35 cellular contexts compared by ENCODE assay signal in genomic region chr14:71988954-71989353, GRCh38. TPM values are rescaled to one million over a fixed set of nuclear protein-coding genes. Genes with fewer than 3 reads are reported as not detected.
"Had no signal": no experiment of that assay in that cellular context is flagged by ENCODE, and none has a peak within 500 bp of the region (broad histone marks: within the 10 kb centered on the region; RNA-seq: fewer than 3 reads in every experiment).

No MANE protein-coding gene starts in this region.

- H3K4me1 ChIP-seq: Peyer's patch had no signal

- H3K9me3 ChIP-seq: MG63, Peyer's patch had no signal

- H3K27ac ChIP-seq: Peyer's patch, WERI-Rb-1 had no signal

- DNase-seq: activated CD4-positive, alpha-beta memory T cell treated with anti-CD3 and anti-CD28 coated beads, Interleukin-2, amount 10 ng/mL, durations not matched to agents 7 days and 5 days; activated CD4-positive, alpha-beta T cell treated with anti-CD3 and anti-CD28 coated beads for 1 hour; activated CD4-positive, alpha-beta T cell treated with anti-CD3 and anti-CD28 coated beads for 48 hours; activated CD4-positive, CD25-positive, alpha-beta regulatory T cell; activated CD8-positive, alpha-beta memory T cell treated with anti-CD3 and anti-CD28 coated beads for 24 hours; activated CD8-positive, alpha-beta memory T cell treated with anti-CD3 and anti-CD28 coated beads, Interleukin-2, amount 10 ng/mL, durations not matched to agents 7 days and 5 days; activated CD8-positive, alpha-beta memory T cell treated with anti-CD3 and anti-CD28 coated beads, Interleukin-2, amount 50 U/mL, for 48 hours; activated effector memory CD4-positive, alpha-beta T cell treated with Interleukin-2 at 50 U/mL for 16 hours; activated naive CD4-positive, alpha-beta T cell treated with anti-CD3 and anti-CD28 coated beads, Interleukin-2, amount 10 ng/mL, durations not matched to agents 7 days and 5 days; activated naive CD8-positive, alpha-beta T cell treated with anti-CD3 and anti-CD28 coated beads, Interleukin-2, amount 50 U/mL, for 24 hours; activated T-cell treated with anti-CD3 and anti-CD28 coated beads, Interleukin-2, amount 50 U/mL, for 48 hours; central memory CD4-positive, alpha-beta T cell; Kasumi-1; KG1; MG63; NCI-H1048; NCI-H1105 treated with DMSO at 0.1 percent for 48 hours; NCI-H1436; NCI-H1694; NCI-H1930; NCI-H2081 treated with DMSO at 0.1 percent for 48 hours; NCI-H226; NCI-H446 treated with DMSO at 0.1 percent for 48 hours; NCI-H524; NCI-H69; NCI-H82; Peyer's patch; RPMI8226; SW 1271; T-helper 1 cell; T1000; WERI-Rb-1 had no signal

- H3K27ac Mint-ChIP-seq: activated CD4-positive, alpha-beta memory T cell treated with anti-CD3 and anti-CD28 coated beads, Interleukin-2, amount 10 ng/mL, durations not matched to agents 7 days and 5 days; activated CD8-positive, alpha-beta memory T cell treated with anti-CD3 and anti-CD28 coated beads, Interleukin-2, amount 10 ng/mL, durations not matched to agents 7 days and 5 days; activated naive CD4-positive, alpha-beta T cell treated with anti-CD3 and anti-CD28 coated beads, Interleukin-2, amount 10 ng/mL, durations not matched to agents 7 days and 5 days; activated naive CD8-positive, alpha-beta T cell; activated naive CD8-positive, alpha-beta T cell treated with anti-CD3 and anti-CD28 coated beads, Interleukin-2, amount 50 U/mL, for 24 hours had no signal

- ATAC-seq: activated CD8-positive, alpha-beta memory T cell treated with anti-CD3 and anti-CD28 coated beads, Interleukin-2, amount 10 ng/mL, durations not matched to agents 7 days and 5 days; activated naive CD8-positive, alpha-beta T cell treated with anti-CD3 and anti-CD28 coated beads, Interleukin-2, amount 50 U/mL, for 24 hours had no signal

- H3K36me3 Mint-ChIP-seq: activated CD8-positive, alpha-beta memory T cell treated with anti-CD3 and anti-CD28 coated beads, Interleukin-2, amount 10 ng/mL, durations not matched to agents 7 days and 5 days; activated naive CD4-positive, alpha-beta T cell treated with anti-CD3 and anti-CD28 coated beads, Interleukin-2, amount 10 ng/mL, durations not matched to agents 7 days and 5 days; activated naive CD8-positive, alpha-beta T cell; brain had no signal

- H3K27me3 ChIP-seq: MG63, Peyer's patch had no signal

- H3K9me3 Mint-ChIP-seq: activated CD4-positive, alpha-beta memory T cell treated with anti-CD3 and anti-CD28 coated beads, Interleukin-2, amount 10 ng/mL, durations not matched to agents 7 days and 5 days; activated naive CD4-positive, alpha-beta T cell treated with anti-CD3 and anti-CD28 coated beads, Interleukin-2, amount 10 ng/mL, durations not matched to agents 7 days and 5 days; activated naive CD8-positive, alpha-beta T cell treated with anti-CD3 and anti-CD28 coated beads, Interleukin-2, amount 50 U/mL, for 24 hours had no signal

- H3K36me3 ChIP-seq: MG63, Peyer's patch, WERI-Rb-1 had no signal

- H3K4me3 Mint-ChIP-seq: activated CD4-positive, alpha-beta memory T cell treated with anti-CD3 and anti-CD28 coated beads, Interleukin-2, amount 10 ng/mL, durations not matched to agents 7 days and 5 days; activated CD8-positive, alpha-beta memory T cell treated with anti-CD3 and anti-CD28 coated beads, Interleukin-2, amount 10 ng/mL, durations not matched to agents 7 days and 5 days; activated naive CD4-positive, alpha-beta T cell treated with anti-CD3 and anti-CD28 coated beads, Interleukin-2, amount 10 ng/mL, durations not matched to agents 7 days and 5 days; activated naive CD8-positive, alpha-beta T cell; activated naive CD8-positive, alpha-beta T cell treated with anti-CD3 and anti-CD28 coated beads, Interleukin-2, amount 50 U/mL, for 24 hours; brain had no signal

- H3K27me3 Mint-ChIP-seq: activated CD8-positive, alpha-beta memory T cell treated with anti-CD3 and anti-CD28 coated beads, Interleukin-2, amount 10 ng/mL, durations not matched to agents 7 days and 5 days; activated naive CD4-positive, alpha-beta T cell treated with anti-CD3 and anti-CD28 coated beads, Interleukin-2, amount 10 ng/mL, durations not matched to agents 7 days and 5 days; brain had no signal

- H3K4me3 ChIP-seq: MG63, Peyer's patch had no signal

- H3K4me1 Mint-ChIP-seq: activated CD4-positive, alpha-beta memory T cell treated with anti-CD3 and anti-CD28 coated beads, Interleukin-2, amount 10 ng/mL, durations not matched to agents 7 days and 5 days; activated CD8-positive, alpha-beta memory T cell treated with anti-CD3 and anti-CD28 coated beads, Interleukin-2, amount 10 ng/mL, durations not matched to agents 7 days and 5 days; activated naive CD4-positive, alpha-beta T cell treated with anti-CD3 and anti-CD28 coated beads, Interleukin-2, amount 10 ng/mL, durations not matched to agents 7 days and 5 days; activated naive CD8-positive, alpha-beta T cell treated with anti-CD3 and anti-CD28 coated beads, Interleukin-2, amount 50 U/mL, for 24 hours had no signal

RNA-seq across cellular contexts. Expression of gene RGS6, which starts 56.7 kb away (rescaled TPM):
- total RNA-seq: bronchial epithelial cell had no signal
